Comparison of ENCODE assay signal across 7 cellular contexts in genomic region chr14:68598621-68599447, GRCh38.
A peak's percentile ranks its signal among the peaks of the same experiment; 100 is the strongest.
DNase-seq lines count a peak whose midpoint lies in the region; ATAC-seq, FAIRE-seq and TF ChIP-seq lines count a peak whose summit lies in the region.

No MANE protein-coding gene starts in this region.

- TF ChIP-seq CTCF in PC-3 (conservative IDR thresholded peaks at IDR 0.05; ENCODE audit: low read depth, low read length) = no peak
- no peak for TF ChIP-seq CTCF in endothelial cell (IDR thresholded peaks at IDR 0.05; ENCODE audit: unreplicated experiment)
- no peak for TF ChIP-seq CTCF in vagina (IDR thresholded peaks at IDR 0.05)

- CTCF ChIA-PET in PC-3 (lab: Charles Lee) = interaction anchor here (0.5 to 1.0 kb wide), 3 partner anchors 181 to 301 kb away, joined by 3 to 5 read pairs (median 4); no protein-coding TSS in a partner anchor

- BruUV-seq in PC-3 (replicated peaks; lab: Mats Ljungman, UMichigan) = no TSS peak

- H3K36me3 Mint-ChIP-seq in endothelial cell (ENCODE audit: low read depth, unreplicated experiment) = peaks cover 4% of the 10 kb centered on the region

- ATAC-seq in PC-3 = peak; percentile 92
- ATAC-seq in HG02981 (IDR thresholded peaks at IDR 0.05; ENCODE audit: unreplicated experiment) = no peak
- ATAC-seq in GM19023 (IDR thresholded peaks at IDR 0.05; ENCODE audit: unreplicated experiment) = no peak

- H3K4me3 Mint-ChIP-seq in endothelial cell (ENCODE audit: unreplicated experiment) = peak overlapping the region; percentile 65

- intact Hi-C loops in PC-3 (cut with micrococcal nuclease) (loop anchor here (1.0 to 5.0 kb wide), 12 partner anchors 52 to 657 kb away; no protein-coding TSS in a partner anchor), vagina (cut with DNase I) (no loop called here)

- no peaks in the 10 kb centered on the region for H3K79me2 ChIP-seq in PC-3 (ENCODE audit: low read length)

- peak overlapping the region; percentile 90 for H3K9ac ChIP-seq in PC-3 (ENCODE audit: low read length)

- H3K4me3 ChIP-seq in PC-3 (ENCODE audit: low read length) = peak overlapping the region; percentile 60
- H3K4me3 ChIP-seq in vagina = no peak overlapping the region

- H3K4me2 ChIP-seq in PC-3 (ENCODE audit: low read length) = peak overlapping the region; percentile 88

- H3K9me3 Mint-ChIP-seq in endothelial cell (ENCODE audit: unreplicated experiment) = no peaks in the 10 kb centered on the region

- H3K27ac Mint-ChIP-seq in endothelial cell (ENCODE audit: unreplicated experiment) = peak overlapping the region; percentile 95

- no peaks in the 10 kb centered on the region for H3K9me2 ChIP-seq in PC-3 (replicated peaks; ENCODE audit: low read length)

- peak overlapping the region; percentile 58 for H2AFZ ChIP-seq in PC-3 (ENCODE audit: low read length)

- POLR2A ChIA-PET in PC-3 (lab: Charles Lee; ENCODE audit: unreplicated experiment) = interaction anchor here (0.5 to 1.0 kb wide), 11 partner anchors 18 to 658 kb away, joined by 3 to 7 read pairs (median 3); no protein-coding TSS in a partner anchor

- no peak for TF ChIP-seq POLR2A in vagina (IDR thresholded peaks at IDR 0.05)

- H3K4me1 ChIP-seq in PC-3 (ENCODE audit: insufficient read depth, low read length) = peaks cover 27% of the 10 kb centered on the region
- peaks cover 51% of the 10 kb centered on the region for H3K4me1 ChIP-seq in vagina

- peak overlapping the region; percentile 99 for H3K27ac ChIP-seq in PC-3 (ENCODE audit: low read length)
- peak overlapping the region; percentile 91 for H3K27ac ChIP-seq in vagina

- H3K36me3 ChIP-seq in PC-3 (ENCODE audit: low read depth, low read length) (no peaks in the 10 kb centered on the region), vagina (no peaks in the 10 kb centered on the region)

- FAIRE-seq in RCC 7860 (lab: Jason Lieb, UNC) = no peak

- H3K27me3 ChIP-seq in PC-3 (ENCODE audit: low read length) (no peaks in the 10 kb centered on the region), vagina (no peaks in the 10 kb centered on the region)

- H3K27me3 Mint-ChIP-seq in endothelial cell (ENCODE audit: unreplicated experiment) = peaks cover 15% of the 10 kb centered on the region

- H4K20me1 ChIP-seq in PC-3 (ENCODE audit: low read length) = no peaks in the 10 kb centered on the region

- H3K9me3 ChIP-seq in PC-3 (ENCODE audit: low read length) (no peaks in the 10 kb centered on the region), vagina (no peaks in the 10 kb centered on the region)

- H3F3A ChIP-seq in PC-3 (ENCODE audit: low read length, unreplicated experiment) = peaks cover 7% of the 10 kb centered on the region

- H3K4me1 Mint-ChIP-seq in endothelial cell (ENCODE audit: unreplicated experiment) = peaks cover 60% of the 10 kb centered on the region

- DNase-seq in PC-3 = peak; percentile 97
- DNase-seq in endothelial cell (ENCODE audit: low spot score) = peak; percentile 57
- DNase-seq in mucosa of gallbladder (ENCODE audit: low spot score) = peak; percentile 81
- DNase-seq in vagina (ENCODE audit: extremely low spot score in 2 of 2) = no peak
- DNase-seq in RCC 7860 (ENCODE audit: low spot score) = no peak

Comparison
In these comparisons a context has a peak if more than half of its experiments do, and no peak if none do; other contexts are left out.
1. DNase-seq: peak in PC-3 (single experiment), endothelial cell (single experiment) and mucosa of gallbladder (single experiment); none in vagina (0 of 2) and RCC 7860 (single experiment).